17 cellular contexts compared by ENCODE assay signal in genomic region chr2:112891333-112891950, GRCh38. TPM values are rescaled to one million over a fixed set of nuclear protein-coding genes. Genes with fewer than 3 reads are reported as not detected.
A peak's percentile ranks its signal among the peaks of the same experiment; 100 is the strongest.
DNase-seq lines count a peak whose midpoint lies in the region; ATAC-seq, FAIRE-seq and TF ChIP-seq lines count a peak whose summit lies in the region.
"Had no signal": no experiment of that assay in that cellular context is flagged by ENCODE, and none has a peak within 500 bp of the region (broad histone marks: within the 10 kb centered on the region; RNA-seq: fewer than 3 reads in every experiment).

No MANE protein-coding gene starts in this region.

- WGBS in endodermal cell (ENCODE audit: insufficient coverage in 1 of 2, insufficient read length in 1 of 2), 2 experiments = 69 to 83% methylated on average over 4 to 6 of the region's 6 CpGs
- WGBS in HepG2 (ENCODE audit: low lambda C conversion rate) = 44% methylated on average over 6 of the region's 6 CpGs

- ATAC-seq in HepG2 (no peak; the same call in 2 of the 3 replicates), GM18519 (IDR thresholded peaks at IDR 0.05; ENCODE audit: low FRiP score, unreplicated experiment) (no peak), GM19452 (IDR thresholded peaks at IDR 0.05; ENCODE audit: unreplicated experiment) (no peak)
- ATAC-seq: SK-N-SH treated with all-trans-retinoic acid at 6 μM for 48 hours had no signal

- TF ChIP-seq RAD21 in HepG2 (CRISPR knock-in tag; IDR thresholded peaks at IDR 0.05) = no peak

- no peak for TF ChIP-seq EP300 in HepG2 (IDR thresholded peaks at IDR 0.05; ENCODE audit: low read depth in 2 of 2, low read length in 2 of 2)
- no peak for TF ChIP-seq EP300 in HepG2 (CRISPR knock-in tag; IDR thresholded peaks at IDR 0.05; ENCODE audit: borderline replicate concordance)

- peaks cover 6% of the 10 kb centered on the region for H3K9me3 ChIP-seq in endodermal cell (ENCODE audit: control insufficient read depth, low read length)
- H3K9me3 ChIP-seq in HepG2 (ENCODE audit: low read length) = no peaks in the 10 kb centered on the region
- H3K9me3 ChIP-seq: MG63, spleen had no signal

- H3K4me3 ChIP-seq in endodermal cell (ENCODE audit: low read length) = no peak overlapping the region
- no peak overlapping the region for H3K4me3 ChIP-seq in HepG2 (replicated peaks in 1 of 3; ENCODE audit: insufficient read depth in 1 of 3, low read depth in 2 of 3, low read length in 3 of 3)
- H3K4me3 ChIP-seq: dorsolateral prefrontal cortex, MG63, spleen had no signal

- in situ Hi-C loops in HepG2 (cut with HindIII; ENCODE audit: extremely low pct_ligation_motif_present, low pct_unique_long_range_greater_than_20kb) = no loop called here

- H3K27me3 Mint-ChIP-seq in endodermal cell (ENCODE audit: insufficient read depth) = no peaks in the 10 kb centered on the region

- H3K9ac ChIP-seq in endodermal cell (ENCODE audit: extremely low read depth, low read length, poor library complexity, severe bottlenecking) (no peak overlapping the region), HepG2 (ENCODE audit: insufficient read depth, low read depth, low read length) (no peak overlapping the region)

- H4K20me1 ChIP-seq in HepG2 (ENCODE audit: insufficient read depth, low read length) = no peaks in the 10 kb centered on the region

- H3K36me3 ChIP-seq in endodermal cell (ENCODE audit: control insufficient read depth, insufficient read depth, low read length) (no peaks in the 10 kb centered on the region), HepG2 (replicated peaks in 1 of 2; ENCODE audit: control insufficient read depth in 1 of 2, insufficient read depth in 2 of 2, low read length in 2 of 2) (no peaks in the 10 kb centered on the region)
- H3K36me3 ChIP-seq: MG63, spleen had no signal

- H3K27me3 ChIP-seq in endodermal cell (ENCODE audit: control insufficient read depth, insufficient read depth, low read length, poor library complexity, severe bottlenecking) = no peaks in the 10 kb centered on the region
- H3K27me3 ChIP-seq in HepG2 (ENCODE audit: control insufficient read depth in 1 of 2, insufficient read depth in 2 of 2, low read length in 2 of 2) = peaks cover 0 to 17% of the 10 kb centered on the region in 2 experiments; a peak in 2 of 5 replicates
- H3K27me3 ChIP-seq: dorsolateral prefrontal cortex, MG63, spleen had no signal

- CTCF ChIA-PET in HepG2 (lab: Yijun Ruan, JAX; ENCODE audit: low intra/inter-chr PET ratio, low total read pairs) = no interaction called here

- no peak for FAIRE-seq in HepG2 (lab: Jason Lieb, UNC)

- no peak overlapping the region for H3K27ac ChIP-seq in endodermal cell (ENCODE audit: low read depth, low read length)
- no peak overlapping the region for H3K27ac ChIP-seq in HepG2 (ENCODE audit: extremely low read length, insufficient read depth, low read length)
- H3K27ac ChIP-seq: spleen had no signal

- no peaks in the 10 kb centered on the region for H3K79me2 ChIP-seq in HepG2 (ENCODE audit: insufficient read depth, low read length)

- H3K4me1 Mint-ChIP-seq in endodermal cell = peaks cover 4% of the 10 kb centered on the region

- H3K27ac Mint-ChIP-seq in endodermal cell = peak overlapping the region; percentile 26

- BruUV-seq in HepG2 (replicated peaks; lab: Mats Ljungman, UMichigan) = no TSS peak

- H2AFZ ChIP-seq in HepG2 (ENCODE audit: low read length) = no peak overlapping the region

- H3K4me3 Mint-ChIP-seq in endodermal cell = no peak overlapping the region

- DNase-seq in DMS53 (lab: John Stamatoyannopoulos, UW) (peak; percentile 98), NCI-H2171 (lab: John Stamatoyannopoulos, UW) (peak; percentile 35), endodermal cell (peak; percentile 84), HepG2 (ENCODE audit: low spot score) (no peak), C1 segment of cervical spinal cord (lab: John Stamatoyannopoulos, UW) (no peak), Kasumi-1 (lab: John Stamatoyannopoulos, UW) (no peak)
- DNase-seq: activated CD8-positive, alpha-beta memory T cell treated with anti-CD3 and anti-CD28 coated beads for 24 hours; activated gamma-delta T cell; MG63; midbrain; NCI-H2081 treated with DMSO at 0.1 percent for 48 hours; spleen had no signal

- H3K4me1 ChIP-seq in endodermal cell (ENCODE audit: control insufficient read depth, insufficient read depth, low read length) = peaks cover 5% of the 10 kb centered on the region
- H3K4me1 ChIP-seq in HepG2 (ENCODE audit: insufficient read depth, low read length) = no peaks in the 10 kb centered on the region

- no peak for TF ChIP-seq CTCF in endodermal cell (conservative IDR thresholded peaks at IDR 0.05)
- no peak for TF ChIP-seq CTCF in HepG2 (CRISPR knock-in tag; IDR thresholded peaks at IDR 0.05)

- no peak overlapping the region for H3K4me2 ChIP-seq in HepG2 (ENCODE audit: low read depth, low read length)

- H3K36me3 Mint-ChIP-seq in endodermal cell (ENCODE audit: low read depth) = no peaks in the 10 kb centered on the region

- TF ChIP-seq POLR2A in HepG2 (IDR thresholded peaks at IDR 0.05; ENCODE audit: insufficient read depth in 1 of 2, low read depth in 2 of 2, low read length in 2 of 2) = no peak

- H3K9me3 Mint-ChIP-seq in endodermal cell = peaks cover 8% of the 10 kb centered on the region

- intact Hi-C loops in HepG2 (cut with micrococcal nuclease; ENCODE audit: unreplicated experiment) = no loop called here

- POLR2A ChIA-PET in HepG2 (lab: Yijun Ruan, JAX) = no interaction called here

TF ChIP-seq in HepG2, 621 proteins besides CTCF, POLR2A, EP300 and RAD21 (continues in another document):
- 0 out of 2 replicates have a peak, but pooled peaks have one; percentile 5 for TF ChIP-seq FOSL2 (CRISPR knock-in tag; IDR thresholded peaks at IDR 0.05)

RNA-seq across cellular contexts. Expression of gene IL37, which starts 19.5 kb away (rescaled TPM):
- total RNA-seq in endodermal cell = not detected
- not detected for polyA plus RNA-seq in endodermal cell (2013, experiment 1 of 2)
- not detected for polyA plus RNA-seq in endodermal cell (2013, experiment 2 of 2)
- not detected in 2 replicates for total RNA-seq in HepG2 (2016; rRNA removed; fragmentation: Illumina TruSeq; extraction: Trizol)
- total RNA-seq in HepG2 (2016; cell fraction: cytosol; rRNA removed; fragmentation: Illumina TruSeq; extraction: Trizol; ENCODE audit: low read depth) = not detected in 2 replicates
- not detected in 2 replicates for total RNA-seq in HepG2 (2016; cell fraction: insoluble cytoplasmic fraction; rRNA removed; fragmentation: Illumina TruSeq; extraction: Trizol)
- not detected in 2 replicates for total RNA-seq in HepG2 (2016; cell fraction: membrane; rRNA removed; fragmentation: Illumina TruSeq; extraction: Trizol)
- not detected in 2 replicates for total RNA-seq in HepG2 (2016; cell fraction: nucleus; rRNA removed; fragmentation: Illumina TruSeq; extraction: Trizol)
- 0.16 TPM in 1 of 2 replicates, not detected in the other for polyA plus RNA-seq in HepG2 (2011; rRNA removed)
- polyA plus RNA-seq in HepG2 (2011; cell fraction: cytosol; rRNA removed) = not detected in 2 replicates
- polyA plus RNA-seq in HepG2 (2011; cell fraction: nucleus; rRNA removed) = 0.54 and 0.80 TPM in 2 replicates
- polyA plus RNA-seq in HepG2 (2012) = not detected in 2 replicates
- not detected in 2 replicates for polyA plus RNA-seq in HepG2 (2016; cell fraction: cytosol; fragmentation: Illumina TruSeq; extraction: Trizol; ENCODE audit: low read depth)
- not detected in 2 replicates for polyA plus RNA-seq in HepG2 (2016; cell fraction: insoluble cytoplasmic fraction; fragmentation: Illumina TruSeq; extraction: Trizol; ENCODE audit: low read depth)
- polyA plus RNA-seq in HepG2 (2016; cell fraction: membrane; fragmentation: Illumina TruSeq; extraction: Trizol; ENCODE audit: low read depth) = not detected in 2 replicates
- polyA plus RNA-seq in HepG2 (2016; cell fraction: nucleus; fragmentation: Illumina TruSeq; extraction: Trizol; ENCODE audit: insufficient read depth, low read depth) = 0.70 and 1.7 TPM in 2 replicates
- polyA minus RNA-seq in HepG2 (2011; rRNA and poly(A)+ RNA removed; ENCODE audit: low replicate concordance) = not detected in 2 replicates
- not detected in 2 replicates for polyA minus RNA-seq in HepG2 (2011; cell fraction: cytosol; rRNA and poly(A)+ RNA removed)
- not detected in 2 replicates for polyA minus RNA-seq in HepG2 (2011; cell fraction: nucleus; rRNA and poly(A)+ RNA removed)
- total RNA-seq: dorsolateral prefrontal cortex, osteoblast, spleen had no signal
- polyA plus RNA-seq: spleen had no signal

RNA-seq across cellular contexts. Expression of gene IL1B, which starts 54.9 kb away (rescaled TPM):
- total RNA-seq in endodermal cell (not detected), HepG2 (2016; rRNA removed; fragmentation: Illumina TruSeq; extraction: Trizol) (not detected in 2 replicates)
- not detected for polyA plus RNA-seq in endodermal cell (2013, experiment 1 of 2)
- polyA plus RNA-seq in endodermal cell (2013, experiment 2 of 2) = not detected
- total RNA-seq in HepG2 (2016; cell fraction: cytosol; rRNA removed; fragmentation: Illumina TruSeq; extraction: Trizol; ENCODE audit: low read depth) = not detected in 2 replicates
- total RNA-seq in HepG2 (2016; cell fraction: insoluble cytoplasmic fraction; rRNA removed; fragmentation: Illumina TruSeq; extraction: Trizol) = not detected in 2 replicates
- total RNA-seq in HepG2 (2016; cell fraction: membrane; rRNA removed; fragmentation: Illumina TruSeq; extraction: Trizol) = not detected in 2 replicates
- total RNA-seq in HepG2 (2016; cell fraction: nucleus; rRNA removed; fragmentation: Illumina TruSeq; extraction: Trizol) = not detected in 2 replicates
- polyA plus RNA-seq in HepG2 (2011; rRNA removed) = 0.08 and 0.18 TPM in 2 replicates
- polyA plus RNA-seq in HepG2 (2011; cell fraction: cytosol; rRNA removed) = 0.03 and 0.04 TPM in 2 replicates
- polyA plus RNA-seq in HepG2 (2011; cell fraction: nucleus; rRNA removed) = not detected in 2 replicates
- 0.11 and 0.20 TPM in 2 replicates for polyA plus RNA-seq in HepG2 (2012)
- not detected in 2 replicates for polyA plus RNA-seq in HepG2 (2016; cell fraction: cytosol; fragmentation: Illumina TruSeq; extraction: Trizol; ENCODE audit: low read depth)
- polyA plus RNA-seq in HepG2 (2016; cell fraction: insoluble cytoplasmic fraction; fragmentation: Illumina TruSeq; extraction: Trizol; ENCODE audit: low read depth) = not detected in 2 replicates
- not detected in 2 replicates for polyA plus RNA-seq in HepG2 (2016; cell fraction: membrane; fragmentation: Illumina TruSeq; extraction: Trizol; ENCODE audit: low read depth)
- not detected in 2 replicates for polyA plus RNA-seq in HepG2 (2016; cell fraction: nucleus; fragmentation: Illumina TruSeq; extraction: Trizol; ENCODE audit: insufficient read depth, low read depth)
- 2.7 TPM in 1 of 2 replicates, not detected in the other for polyA minus RNA-seq in HepG2 (2011; rRNA and poly(A)+ RNA removed; ENCODE audit: low replicate concordance)
- polyA minus RNA-seq in HepG2 (2011; cell fraction: cytosol; rRNA and poly(A)+ RNA removed) = not detected in 2 replicates
- not detected in 2 replicates for polyA minus RNA-seq in HepG2 (2011; cell fraction: nucleus; rRNA and poly(A)+ RNA removed)

Comparison
In these comparisons a context has a peak if more than half of its experiments do, and no peak if none do; other contexts are left out.
1. DNase-seq: peak in DMS53 (single experiment), NCI-H2171 (single experiment) and endodermal cell (single experiment); none in HepG2 (single experiment), C1 segment of cervical spinal cord (0 of 14) and Kasumi-1 (0 of 2).